Comparison of ENCODE assay signal across 18 cellular contexts in the genomic region with DNA sequence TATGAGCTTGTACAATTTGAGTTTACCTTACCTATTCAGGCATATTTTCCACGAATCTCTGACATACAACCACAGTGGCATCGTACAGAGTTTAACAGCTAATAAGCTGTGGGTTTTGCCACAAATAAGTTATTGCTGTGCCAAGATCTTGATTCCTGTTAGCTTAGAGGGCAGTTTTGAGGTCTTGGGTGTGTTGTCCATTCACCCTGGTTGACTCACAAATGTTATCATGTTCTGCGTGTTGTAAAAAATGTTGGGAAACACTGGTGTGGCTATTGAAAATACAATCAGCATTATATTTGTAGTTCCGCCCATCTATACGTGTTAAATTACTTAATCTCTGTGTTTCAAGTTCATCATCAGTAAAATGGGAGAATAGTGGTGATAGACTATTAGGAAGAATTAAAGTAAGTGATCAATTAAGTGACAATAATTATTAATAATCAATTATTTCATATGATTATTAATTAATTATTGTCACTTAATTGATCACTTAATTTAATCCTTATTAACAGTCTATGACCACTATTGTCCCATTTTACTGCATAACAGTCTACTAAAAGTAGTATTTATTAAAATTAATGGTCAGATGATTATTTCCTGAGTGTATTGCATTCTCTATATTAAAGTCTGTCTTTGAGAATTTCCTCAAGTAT.
DNase-seq lines count a peak whose midpoint lies in the region; ATAC-seq, FAIRE-seq and TF ChIP-seq lines count a peak whose summit lies in the region.
"Had no signal": no experiment of that assay in that cellular context is flagged by ENCODE, and none has a peak within 500 bp of the region (broad histone marks: within the 10 kb centered on the region; RNA-seq: fewer than 3 reads in every experiment).

No MANE protein-coding gene starts in this region.

- TF ChIP-seq EP300 in esophagus muscularis mucosa (IDR thresholded peaks at IDR 0.05): no peak

- intact Hi-C loops in activated B cell treated with CpG ODN at 0.5 μM for 24 hours (cut with micrococcal nuclease): loop anchor here (1.0 kb wide), 5 partner anchors 10 to 165 kb away; no protein-coding TSS in a partner anchor
- intact Hi-C loops in left ventricle myocardium inferior (cut with micrococcal nuclease): no loop called here
- intact Hi-C loops in esophagus muscularis mucosa (cut with DNase I): no loop called here

- DNase-seq in GM19239 (ENCODE audit: insufficient read length, low spot score) (no peak), activated B cell treated with CpG ODN at 0.5 μM for 24 hours (no peak), small intestine (peak; percentile 3), left ventricle myocardium inferior (no peak), SIG-M5 (lab: John Stamatoyannopoulos, UW) (no peak), esophagus muscularis mucosa (ENCODE audit: extremely low spot score) (no peak)
- DNase-seq: BE2C, colonic mucosa, DND-41, MM.1S, NCI-H2029, NCI-H526 treated with DMSO at 0.1 percent for 48 hours, T-helper 1 cell had no signal

- no peak for TF ChIP-seq POLR2A in esophagus muscularis mucosa (IDR thresholded peaks at IDR 0.05; ENCODE audit: low read depth)

- H3K36me3 ChIP-seq in small intestine (ENCODE audit: control insufficient read depth in 2 of 2, insufficient read depth in 2 of 2, low read length in 2 of 2) (no peaks in the 10 kb centered on the region), left ventricle myocardium inferior (no peaks in the 10 kb centered on the region), esophagus muscularis mucosa (no peaks in the 10 kb centered on the region)
- H3K36me3 ChIP-seq: ascending aorta, BE2C, colonic mucosa, suprapubic skin had no signal

- CTCF ChIA-PET in activated B cell treated with CpG ODN at 0.5 μM for 24 hours (lab: Charles Lee): interaction anchor here (1.2 to 8.0 kb wide), 9 partner anchors 12 to 91 kb away, joined by 3 to 71 read pairs (median 14); no protein-coding TSS in a partner anchor

- H3K4me1 Mint-ChIP-seq in activated B cell treated with CpG ODN at 0.5 μM for 24 hours: peaks cover 86% of the 10 kb centered on the region
- H3K4me1 Mint-ChIP-seq: neural crest cell had no signal

- no peaks in the 10 kb centered on the region for H3K27me3 ChIP-seq in small intestine (ENCODE audit: control insufficient read depth in 2 of 2, insufficient read depth in 2 of 2, low read length in 2 of 2)
- no peaks in the 10 kb centered on the region for H3K27me3 ChIP-seq in left ventricle myocardium inferior (ENCODE audit: low read depth)
- H3K27me3 ChIP-seq in esophagus muscularis mucosa: no peaks in the 10 kb centered on the region
- H3K27me3 ChIP-seq: ascending aorta, BE2C, colonic mucosa, suprapubic skin had no signal

- peak overlapping the region; percentile 70 for H3K4me3 Mint-ChIP-seq in activated B cell treated with CpG ODN at 0.5 μM for 24 hours
- H3K4me3 Mint-ChIP-seq: neural crest cell had no signal

- no peaks in the 10 kb centered on the region for H3K4me1 ChIP-seq in small intestine (ENCODE audit: control insufficient read depth in 2 of 2, insufficient read depth in 1 of 2, low read depth in 1 of 2, low read length in 1 of 2)
- no peaks in the 10 kb centered on the region for H3K4me1 ChIP-seq in left ventricle myocardium inferior
- H3K4me1 ChIP-seq in esophagus muscularis mucosa: no peaks in the 10 kb centered on the region
- H3K4me1 ChIP-seq: ascending aorta, BE2C, colonic mucosa, suprapubic skin had no signal

- 35 to 62% (median 45%) methylated on average over 5 of the region's 5 CpGs for WGBS in small intestine, 3 donors
- 70% methylated on average over 5 of the region's 5 CpGs for WGBS in esophagus muscularis mucosa

- POLR2A ChIA-PET in activated B cell treated with CpG ODN at 0.5 μM for 24 hours (lab: Charles Lee): interaction anchor here (0.8 to 15.8 kb wide), 10 partner anchors 13 to 96 kb away, joined by 3 to 203 read pairs (median 12); a partner anchor contains a TSS

- FAIRE-seq in GM19239 (lab: Jason Lieb, UNC): peak; percentile 49
- FAIRE-seq in small intestine (lab: Jason Lieb, UNC): no peak

- no peaks in the 10 kb centered on the region for H3K27me3 Mint-ChIP-seq in activated B cell treated with CpG ODN at 0.5 μM for 24 hours

- ATAC-seq in HG02981 (IDR thresholded peaks at IDR 0.05; ENCODE audit: unreplicated experiment) (peak; percentile 1), activated B cell treated with CpG ODN at 0.5 μM for 24 hours (ENCODE audit: low read depth) (no peak)

- H3K9me3 ChIP-seq in small intestine (ENCODE audit: control insufficient read depth, low read depth): no peaks in the 10 kb centered on the region
- H3K9me3 ChIP-seq in left ventricle myocardium inferior (replicated peaks): no peaks in the 10 kb centered on the region
- H3K9me3 ChIP-seq in esophagus muscularis mucosa: no peaks in the 10 kb centered on the region
- H3K9me3 ChIP-seq: ascending aorta, BE2C, colonic mucosa, suprapubic skin had no signal

- H3K4me3 ChIP-seq in small intestine (ENCODE audit: low read depth in 1 of 2, low read length in 2 of 2) (no peak overlapping the region), left ventricle myocardium inferior (no peak overlapping the region), esophagus muscularis mucosa (no peak overlapping the region)
- H3K4me3 ChIP-seq: ascending aorta, colonic mucosa, suprapubic skin had no signal

- TF ChIP-seq CTCF in activated B cell treated with CpG ODN at 0.5 μM for 24 hours (IDR thresholded peaks at IDR 0.05): no peak
- TF ChIP-seq CTCF in left ventricle myocardium inferior (IDR thresholded peaks at IDR 0.05; ENCODE audit: borderline replicate concordance): no peak
- TF ChIP-seq CTCF in esophagus muscularis mucosa (IDR thresholded peaks at IDR 0.05): no peak

- H3K9me3 Mint-ChIP-seq in activated B cell treated with CpG ODN at 0.5 μM for 24 hours: peaks cover 3% of the 10 kb centered on the region

- H3K27ac ChIP-seq in small intestine (ENCODE audit: low read depth in 1 of 2, low read length in 1 of 2) (no peak overlapping the region), left ventricle myocardium inferior (replicated peaks) (no peak overlapping the region), esophagus muscularis mucosa (replicated peaks in 1 of 4) (no peak overlapping the region)
- H3K27ac ChIP-seq: ascending aorta, colonic mucosa, epithelial cell of prostate, suprapubic skin had no signal

- H3K36me3 Mint-ChIP-seq in activated B cell treated with CpG ODN at 0.5 μM for 24 hours (ENCODE audit: low read depth): peaks cover 35% of the 10 kb centered on the region

- peak overlapping the region; percentile 92 for H3K27ac Mint-ChIP-seq in activated B cell treated with CpG ODN at 0.5 μM for 24 hours
